ENCODE assay signal across 13 cellular contexts in genomic region chr22:22941831-22942510, GRCh38. TPM values are rescaled to one million over a fixed set of nuclear protein-coding genes. Genes with fewer than 3 reads are reported as not detected.
DNase-seq lines count a peak whose midpoint lies in the region; ATAC-seq and TF ChIP-seq lines count a peak whose summit lies in the region.
"Had no signal": no experiment of that assay in that cellular context is flagged by ENCODE, and none has a peak within 500 bp of the region (broad histone marks: within the 10 kb centered on the region; RNA-seq: fewer than 3 reads in every experiment).

No MANE protein-coding gene starts in this region.

- peak; percentile 35 for DNase-seq in H7
- DNase-seq in Peyer's patch = peak; percentile 15 to 41 (median 22)
- peak; percentile 33 for DNase-seq in islet precursor cell
- DNase-seq in stimulated activated naive CD8-positive, alpha-beta T cell treated with anti-CD3 and anti-CD28 coated beads, Interleukin-15, Interleukin-2, amounts not matched to agents 100 U/mL and 50 U/mL, for 24 hours = peak; percentile 5
- DNase-seq in C1 segment of cervical spinal cord (lab: John Stamatoyannopoulos, UW) = no peak
- no peak for DNase-seq in dermis blood vessel endothelial cell
- DNase-seq: DMS79, NCI-H226 had no signal

- no peaks in the 10 kb centered on the region for H3K9me3 ChIP-seq in Peyer's patch
- H3K9me3 ChIP-seq: gastroesophageal sphincter had no signal

- TF ChIP-seq POLR2A in Peyer's patch (IDR thresholded peaks at IDR 0.05) = no peak

- H3K4me1 ChIP-seq in Peyer's patch = peaks cover 0 to 16% (median 0%) of the 10 kb centered on the region in 4 donors
- H3K4me1 ChIP-seq: gastroesophageal sphincter had no signal

- TF ChIP-seq CTCF in Peyer's patch (IDR thresholded peaks at IDR 0.05) = no peak

- H3K27ac ChIP-seq in Peyer's patch = peak overlapping the region in 1 of 4 donors; percentile 65
- H3K27ac ChIP-seq: cardiac muscle cell, gastroesophageal sphincter, skin epidermis had no signal

- H3K27me3 ChIP-seq in H7 (ENCODE audit: control insufficient read depth, insufficient read depth, low read length) = peaks cover 2% of the 10 kb centered on the region; the same call in 1 of the 2 replicates
- no peaks in the 10 kb centered on the region for H3K27me3 ChIP-seq in Peyer's patch
- H3K27me3 ChIP-seq: cardiac muscle cell had no signal

- no peaks in the 10 kb centered on the region for H3K36me3 ChIP-seq in H7 (replicated peaks; ENCODE audit: control insufficient read depth, insufficient read depth, low read length)
- H3K36me3 ChIP-seq in Peyer's patch = no peaks in the 10 kb centered on the region
- H3K36me3 ChIP-seq: cardiac muscle cell, gastroesophageal sphincter had no signal

- no peak for ATAC-seq in stimulated activated naive CD8-positive, alpha-beta T cell treated with anti-CD3 and anti-CD28 coated beads, Interleukin-15, Interleukin-2, amounts not matched to agents 100 U/mL and 50 U/mL, for 24 hours
- no peak for ATAC-seq in GM21723 (IDR thresholded peaks at IDR 0.05; ENCODE audit: unreplicated experiment)
- ATAC-seq: gastroesophageal sphincter had no signal

- H3K4me3 ChIP-seq in H7 (ENCODE audit: insufficient read depth, low read depth, low read length) = no peak overlapping the region
- H3K4me3 ChIP-seq in Peyer's patch = no peak overlapping the region
- H3K4me3 ChIP-seq: cardiac muscle cell, gastroesophageal sphincter, skin epidermis had no signal

RNA-seq across cellular contexts. Expression of gene IGLL5, which starts 54.4 kb away (rescaled TPM):
- total RNA-seq in H7 (2014; rRNA removed; shearing (Covaris generic)) = not detected in 2 replicates
- total RNA-seq in Peyer's patch (10 to 100 TPM in 1 of 4 donors, 1 to 10 TPM in 2, not detected in 1; 1.1 to 35.5 (median 6.0) TPM), dermis blood vessel endothelial cell (not detected in 2 replicates)
- total RNA-seq: activated naive CD8-positive, alpha-beta T cell treated with anti-CD3 and anti-CD28 coated beads, Interleukin-2, amount 10 ng/mL, durations not matched to agents 7 days and 5 days; cardiac muscle cell had no signal

Comparison
In these comparisons a context has a peak if more than half of its experiments do, and no peak if none do; other contexts are left out.
1. DNase-seq: peak in H7 (single experiment), Peyer's patch (3 of 3), islet precursor cell (single experiment) and stimulated activated naive CD8-positive, alpha-beta T cell treated with anti-CD3 and anti-CD28 coated beads, Interleukin-15, Interleukin-2, amounts not matched to agents 100 U/mL and 50 U/mL, for 24 hours (single experiment); none in C1 segment of cervical spinal cord (0 of 14) and dermis blood vessel endothelial cell (single experiment).